15 cellular contexts compared by ENCODE assay signal in the genomic region with DNA sequence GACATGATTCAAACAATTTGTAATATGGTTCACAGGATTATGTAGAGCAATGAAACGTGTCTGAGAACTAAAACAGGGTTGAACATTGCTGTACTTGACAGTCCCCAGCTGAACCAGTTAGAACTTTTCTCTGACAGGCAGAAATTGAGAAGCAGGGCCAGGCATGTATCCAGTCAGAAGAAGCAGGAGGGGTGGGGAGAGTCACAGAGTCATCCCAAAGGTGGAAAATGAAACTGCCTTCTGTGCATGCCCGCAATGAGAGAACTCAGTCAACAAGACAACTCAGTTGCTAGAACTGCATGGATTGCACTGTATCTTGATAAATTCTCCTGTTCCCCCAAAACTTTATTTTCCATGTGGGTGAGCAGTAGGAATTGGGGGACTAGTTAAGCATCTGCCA.
DNase-seq lines count a peak whose midpoint lies in the region; ATAC-seq and TF ChIP-seq lines count a peak whose summit lies in the region.
"Had no signal": no experiment of that assay in that cellular context is flagged by ENCODE, and none has a peak within 500 bp of the region (broad histone marks: within the 10 kb centered on the region; RNA-seq: fewer than 3 reads in every experiment).

No MANE protein-coding gene starts in this region.

- H4K20me1 ChIP-seq in OCI-LY3 (ENCODE audit: insufficient read depth, low read length), result no peaks in the 10 kb centered on the region

- peak; percentile 47 for ATAC-seq in GM18517 (IDR thresholded peaks at IDR 0.05; ENCODE audit: unreplicated experiment)
- peak; percentile 45 for ATAC-seq in GM21381 (IDR thresholded peaks at IDR 0.05; ENCODE audit: unreplicated experiment)
- ATAC-seq in HG03039 (IDR thresholded peaks at IDR 0.05; ENCODE audit: unreplicated experiment), result peak; percentile 36
- ATAC-seq: activated CD8-positive, alpha-beta T cell treated with anti-CD3 and anti-CD28 coated beads, Interleukin-2, amount 10 ng/mL, durations not matched to agents 7 days and 5 days; heart right ventricle had no signal

- 0 out of 2 replicates have a peak overlapping the region, but pooled peaks have one; percentile 13 for H3K4me3 ChIP-seq in OCI-LY3 (ENCODE audit: low read length)
- H3K4me3 ChIP-seq: heart right ventricle had no signal

- peak overlapping the region; percentile 80 for H3K27ac ChIP-seq in OCI-LY3 (ENCODE audit: low read length)
- H3K27ac ChIP-seq: heart right ventricle had no signal

- no peak overlapping the region for H3K9ac ChIP-seq in OCI-LY3 (ENCODE audit: low read length)

- H3K27me3 ChIP-seq in OCI-LY3 (ENCODE audit: low read depth, low read length), result no peaks in the 10 kb centered on the region
- H3K27me3 ChIP-seq: heart right ventricle had no signal

- H3K79me2 ChIP-seq in OCI-LY3 (ENCODE audit: low read length), result no peaks in the 10 kb centered on the region

- no peak overlapping the region for H2AFZ ChIP-seq in OCI-LY3 (ENCODE audit: low read depth, low read length)

- H3K9me3 ChIP-seq in OCI-LY3 (ENCODE audit: insufficient read depth, low read length), result no peaks in the 10 kb centered on the region
- H3K9me3 ChIP-seq: heart right ventricle had no signal

- peak overlapping the region; percentile 35 for H3K4me2 ChIP-seq in OCI-LY3 (ENCODE audit: low read length)

- no peaks in the 10 kb centered on the region for H3K36me3 ChIP-seq in OCI-LY3 (replicated peaks; ENCODE audit: low read depth, low read length)
- H3K36me3 ChIP-seq: heart right ventricle had no signal

- H3K4me1 ChIP-seq in OCI-LY3 (ENCODE audit: low read length), result peaks cover 15% of the 10 kb centered on the region
- H3K4me1 ChIP-seq: heart right ventricle had no signal

- DNase-seq in NCI-H128 (lab: John Stamatoyannopoulos, UW; ENCODE audit: unreplicated experiment), result no peak
- no peak for DNase-seq in cerebellar cortex (ENCODE audit: low spot score)
- no peak for DNase-seq in glomerular visceral epithelial cell (ENCODE audit: extremely low spot score)
- no peak for DNase-seq in mucosa of gallbladder (ENCODE audit: low spot score)
- DNase-seq: activated CD8-positive, alpha-beta T cell treated with anti-CD3 and anti-CD28 coated beads, Interleukin-2, amount 10 ng/mL, durations not matched to agents 7 days and 5 days; aorta; GDM1; heart right ventricle; NCI-H1105 treated with DMSO at 0.1 percent for 48 hours; NCI-H226; stimulated activated CD4-positive, alpha-beta T cell treated with anti-CD3 and anti-CD28 coated beads, Interleukin-12 subunit alpha, Interleukin-12 subunit beta, amount 100 ng/mL, for 4 hours had no signal

- TF ChIP-seq CTCF in OCI-LY3 (IDR thresholded peaks at IDR 0.05; ENCODE audit: low read depth, low read length), result no peak
